ENCODE assay signal across 8 cellular contexts in genomic region chr7:108497082-108497725, GRCh38. TPM values are rescaled to one million over a fixed set of nuclear protein-coding genes. Genes with fewer than 3 reads are reported as not detected.
DNase-seq lines count a peak whose midpoint lies in the region; ATAC-seq lines count a peak whose summit lies in the region.

No MANE protein-coding gene starts in this region.

- DNase-seq in DMS53 treated with DMSO at 0.1 percent for 48 hours (lab: John Stamatoyannopoulos, UW; ENCODE audit: unreplicated experiment) (peak; percentile 59), LHCN-M2 (ENCODE audit: low read depth) (peak; percentile 59), RKO (ENCODE audit: low spot score) (peak; percentile 71), amniotic epithelial cell (ENCODE audit: low read depth) (peak; percentile 32), iPS DF 19.7 (ENCODE audit: low read depth, low spot score) (peak; percentile 15), T1000 (lab: John Stamatoyannopoulos, UW) (no peak)
- peak; percentile 51 for DNase-seq in stimulated activated CD4-positive, alpha-beta T cell treated with anti-CD3 and anti-CD28 coated beads, Interleukin-15, amount 100 ng/mL, for 24 hours

- peak; percentile 68 for ATAC-seq in GM21528 (IDR thresholded peaks at IDR 0.05; ENCODE audit: low FRiP score, unreplicated experiment)

RNA-seq across cellular contexts. Expression of gene PNPLA8, which starts 28.7 kb away (rescaled TPM):
- 33.9 and 44.5 TPM in 2 replicates for total RNA-seq in LHCN-M2 (2014; rRNA removed)
- polyA plus RNA-seq in LHCN-M2 (2012): 10.9 TPM

RNA-seq across cellular contexts. Expression of gene NRCAM, which starts 41.0 kb away (rescaled TPM):
- 6.0 and 8.9 TPM in 2 replicates for total RNA-seq in LHCN-M2 (2014; rRNA removed)
- polyA plus RNA-seq in LHCN-M2 (2012): 1.9 TPM
